ENCODE assay signal across 25 cellular contexts in the genomic region with DNA sequence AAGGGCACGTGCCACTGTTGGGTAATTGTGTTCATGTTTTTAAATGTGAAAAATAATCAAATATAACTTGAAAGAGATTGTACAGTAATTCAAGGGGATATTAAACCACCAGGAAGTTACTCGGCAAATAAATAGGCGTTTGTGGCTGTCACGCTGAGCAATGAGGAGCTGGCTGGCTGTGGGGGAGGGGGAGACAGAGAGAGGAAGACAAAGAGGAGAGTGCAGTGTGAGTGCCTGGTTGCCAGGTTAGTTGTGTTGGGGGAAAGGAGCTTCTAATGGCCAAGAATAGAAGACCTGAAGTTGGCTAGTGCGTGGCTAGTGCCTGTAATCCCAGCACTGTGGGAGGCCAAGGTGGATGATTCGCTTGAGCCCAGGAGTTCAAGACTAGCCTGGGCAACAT.
"Had no signal": no experiment of that assay in that cellular context is flagged by ENCODE, and none has a peak within 500 bp of the region (broad histone marks: within the 10 kb centered on the region; RNA-seq: fewer than 3 reads in every experiment).

No MANE protein-coding gene starts in this region.

- H3K36me3 ChIP-seq: right lobe of liver, stomach, suprapubic skin, tibial nerve had no signal

- H3K27ac ChIP-seq: coronary artery, right lobe of liver, stomach, suprapubic skin, tibial nerve had no signal

- DNase-seq: activated CD4-positive, alpha-beta T cell treated with anti-CD3 and anti-CD28 coated beads for 1 hour; activated CD4-positive, alpha-beta T cell treated with anti-CD3 and anti-CD28 coated beads, Interleukin-2, amount 50 U/mL, for 1 hour; activated CD8-positive, alpha-beta T cell treated with anti-CD3 and anti-CD28 coated beads, Interleukin-2, amount 10 ng/mL, durations not matched to agents 7 days and 5 days; activated gamma-delta T cell; activated naive CD4-positive, alpha-beta T cell treated with anti-CD3 and anti-CD28 coated beads, Interleukin-2, amount 50 U/mL, for 16 hours; activated naive CD8-positive, alpha-beta T cell treated with anti-CD3 and anti-CD28 coated beads, Interleukin-2, amount 50 U/mL, for 24 hours; cerebellar nuclear complex; immature natural killer cell; kidney glomerular epithelial cell; left ventricle myocardium superior; mammary epithelial cell; nephron progenitor cell; occipital lobe; small intestine; stimulated activated CD4-positive, alpha-beta T cell treated with anti-CD3 and anti-CD28 coated beads, Interleukin-2, amount 100 ng/mL, for 24 hours; stomach; T-helper 9 cell had no signal

- H3K27ac Mint-ChIP-seq: activated CD8-positive, alpha-beta T cell treated with anti-CD3 and anti-CD28 coated beads, Interleukin-2, amount 10 ng/mL, durations not matched to agents 7 days and 5 days; activated naive CD8-positive, alpha-beta T cell treated with anti-CD3 and anti-CD28 coated beads, Interleukin-2, amount 50 U/mL, for 24 hours; activated T-helper 1 cell treated with anti-CD3 and anti-CD28 coated beads, Interleukin-12 subunit alpha, Interleukin-12 subunit beta, Interleukin-2, Interleukin-4 antibody, amounts not matched to agents 30 ng/mL and 10 ng/mL and 1 ng/mL, durations not matched to agents 14 hours and 24 hours and 36 hours; immature natural killer cell; nephron progenitor cell; stimulated activated effector memory CD8-positive, alpha-beta T cell treated with anti-CD3 and anti-CD28 coated beads, Interleukin-12 subunit alpha, Interleukin-12 subunit beta, amount 100 ng/mL, for 72 hours had no signal

- H3K4me1 Mint-ChIP-seq: activated naive CD8-positive, alpha-beta T cell treated with anti-CD3 and anti-CD28 coated beads, Interleukin-2, amount 50 U/mL, for 24 hours; immature natural killer cell; stimulated activated effector memory CD8-positive, alpha-beta T cell treated with anti-CD3 and anti-CD28 coated beads, Interleukin-12 subunit alpha, Interleukin-12 subunit beta, amount 100 ng/mL, for 72 hours had no signal

- H3K4me1 ChIP-seq: right lobe of liver, stomach, suprapubic skin, tibial nerve had no signal

- H3K27me3 ChIP-seq: right lobe of liver, stomach, suprapubic skin, tibial nerve had no signal

- H3K4me3 ChIP-seq: coronary artery, right lobe of liver, stomach, suprapubic skin, tibial nerve had no signal

- FAIRE-seq: endometrium, small intestine, urothelium cell line had no signal

- ATAC-seq: activated CD8-positive, alpha-beta T cell treated with anti-CD3 and anti-CD28 coated beads, Interleukin-2, amount 10 ng/mL, durations not matched to agents 7 days and 5 days; activated naive CD8-positive, alpha-beta T cell treated with anti-CD3 and anti-CD28 coated beads, Interleukin-2, amount 50 U/mL, for 24 hours; left ventricle myocardium superior; right lobe of liver; stimulated activated effector memory CD8-positive, alpha-beta T cell treated with anti-CD3 and anti-CD28 coated beads, Interleukin-12 subunit alpha, Interleukin-12 subunit beta, amount 100 ng/mL, for 72 hours had no signal

- H3K36me3 Mint-ChIP-seq: immature natural killer cell; stimulated activated effector memory CD8-positive, alpha-beta T cell treated with anti-CD3 and anti-CD28 coated beads, Interleukin-12 subunit alpha, Interleukin-12 subunit beta, amount 100 ng/mL, for 72 hours had no signal

- H3K4me3 Mint-ChIP-seq: activated CD8-positive, alpha-beta T cell treated with anti-CD3 and anti-CD28 coated beads, Interleukin-2, amount 10 ng/mL, durations not matched to agents 7 days and 5 days; activated naive CD8-positive, alpha-beta T cell treated with anti-CD3 and anti-CD28 coated beads, Interleukin-2, amount 50 U/mL, for 24 hours; activated T-helper 1 cell treated with anti-CD3 and anti-CD28 coated beads, Interleukin-12 subunit alpha, Interleukin-12 subunit beta, Interleukin-2, Interleukin-4 antibody, amounts not matched to agents 30 ng/mL and 10 ng/mL and 1 ng/mL, durations not matched to agents 14 hours and 24 hours and 36 hours; immature natural killer cell; nephron progenitor cell; stimulated activated effector memory CD8-positive, alpha-beta T cell treated with anti-CD3 and anti-CD28 coated beads, Interleukin-12 subunit alpha, Interleukin-12 subunit beta, amount 100 ng/mL, for 72 hours had no signal

- H3K9me3 Mint-ChIP-seq: activated naive CD8-positive, alpha-beta T cell treated with anti-CD3 and anti-CD28 coated beads, Interleukin-2, amount 50 U/mL, for 24 hours; activated T-helper 1 cell treated with anti-CD3 and anti-CD28 coated beads, Interleukin-12 subunit alpha, Interleukin-12 subunit beta, Interleukin-2, Interleukin-4 antibody, amounts not matched to agents 30 ng/mL and 10 ng/mL and 1 ng/mL, durations not matched to agents 14 hours and 24 hours and 36 hours; immature natural killer cell; nephron progenitor cell; stimulated activated effector memory CD8-positive, alpha-beta T cell treated with anti-CD3 and anti-CD28 coated beads, Interleukin-12 subunit alpha, Interleukin-12 subunit beta, amount 100 ng/mL, for 72 hours had no signal
